In genomic region chr2:198525196-198525595, GRCh38 we compare ENCODE assay signal across 18 cellular contexts.
"Had no signal": no experiment of that assay in that cellular context is flagged by ENCODE, and none has a peak within 500 bp of the region (broad histone marks: within the 10 kb centered on the region; RNA-seq: fewer than 3 reads in every experiment).

No MANE protein-coding gene starts in this region.

- ATAC-seq: effector memory CD8-positive, alpha-beta T cell; heart left ventricle; natural killer cell; right cardiac atrium; stimulated activated memory B cell treated with anti-CD40 and anti-IgM and Interleukin-4, amounts not matched to agents 10 μg/mL and 1 μg/mL and 100 μg/mL, for 72 hours; upper lobe of right lung had no signal

- DNase-seq: effector memory CD8-positive, alpha-beta T cell; esophagus squamous epithelium; foreskin melanocyte; heart left ventricle; hippocampal formation; kidney glomerular epithelial cell; mesendoderm; natural killer cell; nucleus accumbens; ovary; right cardiac atrium; stimulated activated CD4-positive, alpha-beta T cell treated with anti-CD3 and anti-CD28 coated beads, Interleukin-4, amount 100 ng/mL, for 24 hours; testis; upper lobe of right lung had no signal

- H3K36me3 ChIP-seq: esophagus squamous epithelium, heart left ventricle, ovary, tibial nerve, upper lobe of right lung, vagina had no signal

- H3K27ac ChIP-seq: epithelial cell of prostate, esophagus squamous epithelium, heart left ventricle, ovary, testis, tibial nerve, upper lobe of right lung, vagina had no signal

- H3K4me3 ChIP-seq: esophagus squamous epithelium, heart left ventricle, ovary, testis, tibial nerve, upper lobe of right lung, vagina had no signal

- H3K4me1 ChIP-seq: esophagus squamous epithelium, heart left ventricle, testis, tibial nerve, upper lobe of right lung, vagina had no signal

- H3K27me3 ChIP-seq: esophagus squamous epithelium, heart left ventricle, ovary, testis, tibial nerve, upper lobe of right lung, vagina had no signal

- H3K9me3 ChIP-seq: esophagus squamous epithelium, ovary, testis, tibial nerve, upper lobe of right lung, vagina had no signal
